8 cellular contexts compared by ENCODE assay signal in the genomic region with DNA sequence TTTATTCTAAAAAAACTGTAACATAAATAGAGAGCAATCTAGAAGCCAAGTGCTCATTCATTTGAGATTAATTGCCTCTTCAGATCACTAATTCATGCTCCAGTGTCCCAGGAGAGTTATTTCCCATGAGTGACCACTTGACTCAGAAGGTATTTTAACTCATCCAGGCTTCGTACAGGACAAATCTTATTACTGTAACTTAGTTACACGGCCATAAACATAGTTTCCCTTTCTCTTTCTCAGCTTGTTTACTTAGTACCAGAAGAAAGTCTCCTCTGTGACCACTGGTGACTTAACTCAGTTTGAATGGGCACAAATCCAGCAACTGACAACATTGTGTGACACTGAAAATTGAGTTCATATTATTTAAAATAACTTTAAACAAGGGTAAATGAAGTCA. TPM values are rescaled to one million over a fixed set of nuclear protein-coding genes. Genes with fewer than 3 reads are reported as not detected.
A peak's percentile ranks its signal among the peaks of the same experiment; 100 is the strongest.
DNase-seq lines count a peak whose midpoint lies in the region; ATAC-seq and TF ChIP-seq lines count a peak whose summit lies in the region.

No MANE protein-coding gene starts in this region.

- BruUV-seq in mammary epithelial cell (replicated peaks; lab: Mats Ljungman, UMichigan), result no TSS peak

- peaks cover 7% of the 10 kb centered on the region for H3K4me1 ChIP-seq in mammary epithelial cell (ENCODE audit: insufficient read depth, low read length)

- intact Hi-C loops in mammary epithelial cell (cut with micrococcal nuclease), result loop anchor here (10.0 kb wide), 2 partner anchors 918 to 1628 kb away; partner anchors contain the start of gene EPC2

- no peak overlapping the region for H3K4me2 ChIP-seq in mammary epithelial cell (ENCODE audit: insufficient read depth, low read depth, low read length)

- no peaks in the 10 kb centered on the region for H3K27me3 ChIP-seq in mammary epithelial cell (ENCODE audit: insufficient read depth, low read length)

- no peaks in the 10 kb centered on the region for H3K79me2 ChIP-seq in mammary epithelial cell (ENCODE audit: insufficient read depth, low read length)

- WGBS in mammary epithelial cell (ENCODE audit: low coverage, missing lambda C conversion rate), result 51% methylated on average over 2 of the region's 2 CpGs

- CTCF ChIA-PET in mammary epithelial cell (lab: Charles Lee; ENCODE audit: low non-redundant PET), result no interaction called here

- H3K9ac ChIP-seq in mammary epithelial cell (ENCODE audit: insufficient read depth, low read length), result no peak overlapping the region

- DNase-seq in EL (peak; percentile 45), H4 (ENCODE audit: low spot score) (peak; percentile 80), NCI-H1417 treated with DMSO at 0.1 percent for 48 hours (lab: John Stamatoyannopoulos, UW) (peak; percentile 33), fibroblast of pulmonary artery (ENCODE audit: low read depth) (peak; percentile 25), mammary epithelial cell (no peak)
- no peak for DNase-seq in activated CD8-positive, alpha-beta memory T cell treated with anti-CD3 and anti-CD28 coated beads for 24 hours
- DNase-seq in activated T-cell treated with anti-CD3 and anti-CD28 coated beads, Interleukin-2, amount 50 U/mL, for 1 hour, result no peak

- no peak overlapping the region for H3K27ac ChIP-seq in mammary epithelial cell (ENCODE audit: insufficient read depth, low read depth, low read length)

- H2AFZ ChIP-seq in mammary epithelial cell (ENCODE audit: low read depth, low read length), result no peak overlapping the region

- no peak for ATAC-seq in HG02840 (IDR thresholded peaks at IDR 0.05; ENCODE audit: low FRiP score, unreplicated experiment)

- H3K9me3 ChIP-seq in mammary epithelial cell (replicated peaks; ENCODE audit: insufficient read depth, low read length), result no peaks in the 10 kb centered on the region

- in situ Hi-C loops in mammary epithelial cell (cut with MboI; ENCODE audit: low sequenced_read_pairs in 2 of 2), result loop anchor here in 1 of 2 donors (5.0 kb wide), 1 partner anchor 545 kb away; no protein-coding TSS in a partner anchor

- no peak overlapping the region for H3K4me3 ChIP-seq in fibroblast of pulmonary artery (replicated peaks; ENCODE audit: low read depth, low read length)
- H3K4me3 ChIP-seq in mammary epithelial cell (replicated peaks in 1 of 3; ENCODE audit: insufficient read depth in 1 of 3, low read depth in 2 of 3, low read length in 3 of 3), result no peak overlapping the region

- dilution Hi-C loops in mammary epithelial cell (cut with HindIII; ENCODE audit: low sequenced_read_pairs), result loop anchor here (25.0 kb wide), 1 partner anchor 550 kb away; no protein-coding TSS in a partner anchor

- no peaks in the 10 kb centered on the region for H4K20me1 ChIP-seq in mammary epithelial cell (ENCODE audit: insufficient read depth, low read length)

- H3K36me3 ChIP-seq in mammary epithelial cell (ENCODE audit: insufficient read depth, low read length), result no peaks in the 10 kb centered on the region

- TF ChIP-seq CTCF in fibroblast of pulmonary artery (IDR thresholded peaks at IDR 0.05; ENCODE audit: low read length, missing control alignments) (no peak), mammary epithelial cell (conservative IDR thresholded peaks at IDR 0.05 in 1 of 2, IDR thresholded peaks at IDR 0.05 in 1 of 2; ENCODE audit: extremely low read depth in 1 of 2, insufficient read depth in 1 of 2, low read depth in 1 of 2, low read length in 2 of 2) (no peak)

RNA-seq across cellular contexts. Expression of gene MMADHC, which starts 25.3 kb away (rescaled TPM):
- 258 and 263 TPM in 2 replicates for total RNA-seq in H4 (2014; rRNA removed; shearing (Covaris generic))
- total RNA-seq in mammary epithelial cell, result 100 to 1,000 TPM; 116 to 141 TPM
- polyA plus RNA-seq in mammary epithelial cell, result 75.8 TPM
- polyA minus RNA-seq in mammary epithelial cell, result 82.4 TPM

Comparison
In these comparisons a context has a peak if more than half of its experiments do, and no peak if none do; other contexts are left out.
1. DNase-seq: peak in EL (single experiment), H4 (single experiment), NCI-H1417 treated with DMSO at 0.1 percent for 48 hours (single experiment) and fibroblast of pulmonary artery (single experiment); none in mammary epithelial cell (single experiment), activated CD8-positive, alpha-beta memory T cell treated with anti-CD3 and anti-CD28 coated beads for 24 hours (single experiment) and activated T-cell treated with anti-CD3 and anti-CD28 coated beads, Interleukin-2, amount 50 U/mL, for 1 hour (single experiment).